In genomic region chr1:86150553-86151055, GRCh38 we compare ENCODE assay signal across 1 cellular context.
TF ChIP-seq lines count a peak whose summit lies in the region.

No MANE protein-coding gene starts in this region.

TF ChIP-seq in IMR-90, 13 proteins besides CTCF, POLR2A, EP300 and RAD21 (continued from another document):
- TF ChIP-seq CHD1 (IDR thresholded peaks at IDR 0.05; ENCODE audit: low read depth, low read length), result no peak
